In the genomic region with DNA sequence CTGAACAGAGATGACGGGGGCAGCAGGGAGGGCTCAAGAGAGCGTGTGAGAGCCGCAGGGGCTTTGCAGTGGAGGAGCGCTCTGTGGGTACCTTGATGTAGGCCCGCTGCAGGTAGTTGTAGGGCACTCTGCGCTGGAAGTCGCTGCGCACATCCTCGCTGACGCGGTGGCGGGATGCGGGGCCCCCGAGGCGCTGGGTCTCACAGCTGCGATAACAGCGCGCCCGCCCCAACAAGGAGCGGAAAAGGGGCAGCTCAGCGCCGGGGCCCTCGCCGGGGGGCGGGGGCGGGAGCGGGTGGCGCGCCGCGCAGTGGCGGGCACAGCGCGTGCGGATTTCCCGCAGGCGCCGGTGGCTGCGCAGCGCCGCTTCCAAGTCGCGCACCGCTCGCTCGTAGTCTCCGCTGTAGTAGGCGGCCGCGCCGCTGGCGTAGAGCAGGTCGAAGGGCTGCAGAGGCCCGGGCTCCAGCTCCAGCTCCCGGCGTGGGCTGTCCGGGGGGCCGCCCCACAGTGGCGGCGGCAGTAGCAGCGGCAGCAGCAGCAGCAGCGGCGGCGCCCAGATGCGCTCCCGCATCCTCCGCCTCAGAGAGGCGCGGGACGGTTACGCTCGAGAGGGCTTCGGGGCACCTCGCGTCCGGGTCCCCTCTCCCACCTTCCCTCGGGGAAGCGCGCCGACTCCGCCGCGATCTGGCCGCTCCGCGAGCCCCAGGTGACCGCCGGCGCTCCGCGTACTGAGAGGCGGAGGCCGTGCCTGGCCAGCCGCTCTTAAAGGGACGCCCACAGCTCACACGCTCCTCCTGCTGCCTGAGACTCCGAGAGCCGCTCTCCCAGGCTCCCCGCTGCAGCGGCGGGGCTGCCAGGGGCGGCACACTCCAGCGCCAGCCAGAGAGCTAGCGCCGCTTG, we compare ENCODE assay signal across 8 cellular contexts. TPM values are rescaled to one million over a fixed set of nuclear protein-coding genes. Genes with fewer than 3 reads are reported as not detected.
DNase-seq lines count a peak whose midpoint lies in the region; ATAC-seq and TF ChIP-seq lines count a peak whose summit lies in the region.

A gene with protein sequence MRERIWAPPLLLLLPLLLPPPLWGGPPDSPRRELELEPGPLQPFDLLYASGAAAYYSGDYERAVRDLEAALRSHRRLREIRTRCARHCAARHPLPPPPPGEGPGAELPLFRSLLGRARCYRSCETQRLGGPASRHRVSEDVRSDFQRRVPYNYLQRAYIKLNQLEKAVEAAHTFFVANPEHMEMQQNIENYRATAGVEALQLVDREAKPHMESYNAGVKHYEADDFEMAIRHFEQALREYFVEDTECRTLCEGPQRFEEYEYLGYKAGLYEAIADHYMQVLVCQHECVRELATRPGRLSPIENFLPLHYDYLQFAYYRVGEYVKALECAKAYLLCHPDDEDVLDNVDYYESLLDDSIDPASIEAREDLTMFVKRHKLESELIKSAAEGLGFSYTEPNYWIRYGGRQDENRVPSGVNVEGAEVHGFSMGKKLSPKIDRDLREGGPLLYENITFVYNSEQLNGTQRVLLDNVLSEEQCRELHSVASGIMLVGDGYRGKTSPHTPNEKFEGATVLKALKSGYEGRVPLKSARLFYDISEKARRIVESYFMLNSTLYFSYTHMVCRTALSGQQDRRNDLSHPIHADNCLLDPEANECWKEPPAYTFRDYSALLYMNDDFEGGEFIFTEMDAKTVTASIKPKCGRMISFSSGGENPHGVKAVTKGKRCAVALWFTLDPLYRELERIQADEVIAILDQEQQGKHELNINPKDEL (minus strand): TSS at position 737 of the 900 bp plus-strand sequence. CDS start 166 bp downstream, at position 571.

- no peaks in the 10 kb centered on the region for H3K27me3 Mint-ChIP-seq in osteocyte (ENCODE audit: unreplicated experiment)

- H3K9me3 ChIP-seq in heart right ventricle: no peaks in the 10 kb centered on the region

- intact Hi-C loops in heart right ventricle (cut with DNase I): loop anchor here in 6 of 10 donors (5.0 to 10.0 kb wide), 4 partner anchors 146 to 156 kb away; no protein-coding TSS in a partner anchor

- POLR2A ChIA-PET in BJ (lab: Charles Lee): no interaction called here

- no peaks in the 10 kb centered on the region for H3K9me3 Mint-ChIP-seq in osteocyte (ENCODE audit: unreplicated experiment)

- H3K36me3 ChIP-seq in BJ (ENCODE audit: control insufficient read depth, insufficient read depth, low read length) (no peaks in the 10 kb centered on the region), heart right ventricle (no peaks in the 10 kb centered on the region)

- H3K27me3 ChIP-seq in BJ (ENCODE audit: control insufficient read depth, insufficient read depth, low read length) (no peaks in the 10 kb centered on the region), heart right ventricle (peaks cover 0 to 56% (median 7%) of the 10 kb centered on the region in 7 donors)

- peaks cover 68% of the 10 kb centered on the region for H3K4me1 Mint-ChIP-seq in osteocyte (ENCODE audit: unreplicated experiment)

- peak within 1 kb of the TSS; percentile 95 for H3K27ac Mint-ChIP-seq in osteocyte (ENCODE audit: unreplicated experiment)

- H3K4me3 ChIP-seq in BJ (ENCODE audit: low read depth, low read length): peak within 1 kb of the TSS; percentile 81
- H3K4me3 ChIP-seq in heart right ventricle: peak within 1 kb of the TSS; percentile 36 to 89 (median 70)

- H3K36me3 Mint-ChIP-seq in osteocyte (ENCODE audit: unreplicated experiment): peaks cover 2% of the 10 kb centered on the region

- H3K4me3 Mint-ChIP-seq in osteocyte (ENCODE audit: unreplicated experiment): peak within 1 kb of the TSS; percentile 91

- CTCF ChIA-PET in BJ (lab: Yijun Ruan, JAX): interaction anchor here (0.8 to 4.9 kb wide), 21 partner anchors 8 to 159 kb away, joined by 3 to 18 read pairs (median 4); no protein-coding TSS in a partner anchor

- DNase-seq in BJ (ENCODE audit: low read depth): no peak
- DNase-seq in NCI-H82 treated with DMSO at 0.1 percent for 48 hours (lab: John Stamatoyannopoulos, UW; ENCODE audit: unreplicated experiment): peak; percentile 81
- peak in 55 of 56 donors; percentile 15 to 84 (median 66) for DNase-seq in amygdala (lab: John Stamatoyannopoulos, UW)
- DNase-seq in heart right ventricle: peak; percentile 76 to 80
- DNase-seq in osteocyte (ENCODE audit: extremely low spot score, unreplicated experiment): peak; percentile 96
- no peak for DNase-seq in SHP77 (lab: John Stamatoyannopoulos, UW)

- H3K4me1 ChIP-seq in heart right ventricle: peaks cover 2 to 17% (median 7%) of the 10 kb centered on the region in 9 donors

- H3K27ac ChIP-seq in heart right ventricle: peak within 1 kb of the TSS in 7 of 10 donors; percentile 52 to 77 (median 72)

- ATAC-seq in GM19043 (IDR thresholded peaks at IDR 0.05; ENCODE audit: low read depth, unreplicated experiment): peak; percentile 54
- ATAC-seq in HG03378 (IDR thresholded peaks at IDR 0.05; ENCODE audit: unreplicated experiment): peak; percentile 59
- ATAC-seq in heart right ventricle: peak; percentile 98 to 100 (median 99)

- 1% methylated on average over 89 to 105 of the region's 105 CpGs for WGBS in heart right ventricle, 2 donors

- TF ChIP-seq CTCF in BJ (IDR thresholded peaks at IDR 0.05; ENCODE audit: insufficient read depth, low read depth, low read length) (peak; percentile 76), heart right ventricle (IDR thresholded peaks at IDR 0.05) (peak in 8 of 9 donors; percentile 17 to 72 (median 56)), osteocyte (IDR thresholded peaks at IDR 0.05) (peak; percentile 68)

RNA-seq across cellular contexts. Expression of the gene that starts here (rescaled TPM):
- polyA plus RNA-seq in BJ (2011; rRNA removed) (13.5 and 24.1 TPM in 2 replicates), heart right ventricle (under 1 TPM; 0.51 to 0.73 TPM)
- polyA minus RNA-seq in BJ (2011; rRNA and poly(A)+ RNA removed): 13.3 and 13.6 TPM in 2 replicates
- total RNA-seq in heart right ventricle (10 to 100 TPM in 3 of 10 donors, 1 to 10 TPM in 6, under 1 TPM in 1; 0.49 to 28.8 (median 4.4) TPM), osteocyte (132 and 143 TPM in 2 replicates)

Comparison
In these comparisons a context has a peak if more than half of its experiments do, and no peak if none do; other contexts are left out.
1. DNase-seq: peak in NCI-H82 treated with DMSO at 0.1 percent for 48 hours (single experiment), amygdala (55 of 56), heart right ventricle (2 of 2) and osteocyte (single experiment); none in BJ (single experiment) and SHP77 (0 of 2).
2. Peak in every context shown above with its lines, with median percentiles within 50 percentile points of each other: CTCF ChIP-seq and ATAC-seq.